In the genomic region with DNA sequence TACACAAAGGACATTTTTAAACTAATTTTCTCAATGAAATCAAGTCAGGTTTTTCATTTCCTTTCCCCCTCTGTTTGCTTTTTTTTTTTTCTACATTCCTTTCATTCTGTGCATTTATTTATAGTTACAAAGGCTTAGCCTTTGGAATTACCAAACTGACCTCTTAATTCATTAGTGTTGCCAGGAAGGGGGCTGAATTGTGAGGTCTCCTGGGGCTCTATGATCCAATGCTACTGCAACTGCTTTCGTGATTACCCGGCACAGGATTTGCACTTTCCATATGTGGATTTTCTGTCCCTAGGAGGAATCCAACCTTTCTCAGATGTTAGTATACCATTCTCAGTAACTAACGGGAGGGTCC, we compare ENCODE assay signal across 10 cellular contexts. TPM values are rescaled to one million over a fixed set of nuclear protein-coding genes. Genes with fewer than 3 reads are reported as not detected.
DNase-seq lines count a peak whose midpoint lies in the region; ATAC-seq and TF ChIP-seq lines count a peak whose summit lies in the region.
"Had no signal": no experiment of that assay in that cellular context is flagged by ENCODE, and none has a peak within 500 bp of the region (broad histone marks: within the 10 kb centered on the region; RNA-seq: fewer than 3 reads in every experiment).

No MANE protein-coding gene starts in this region.

- WGBS in esophagus squamous epithelium, 2 donors, result 35 to 70% methylated on average over 3 of the region's 3 CpGs

- H3K4me3 ChIP-seq in BJ (ENCODE audit: low read depth, low read length) (no peak overlapping the region; the same call in 1 of the 2 replicates), esophagus squamous epithelium (no peak overlapping the region), osteoblast (ENCODE audit: insufficient read depth, low read length) (peak overlapping the region; percentile 49)

- H3K27ac ChIP-seq in esophagus squamous epithelium (peak overlapping the region in 3 of 4 donors; percentile 42 to 73 (median 49)), osteoblast (ENCODE audit: low read depth, low read length) (peak overlapping the region; percentile 95)

- TF ChIP-seq CTCF in BJ (IDR thresholded peaks at IDR 0.05; ENCODE audit: insufficient read depth, low read depth, low read length) (no peak), esophagus squamous epithelium (IDR thresholded peaks at IDR 0.05) (no peak), osteoblast (IDR thresholded peaks at IDR 0.05; ENCODE audit: extremely low read depth, low read depth, low read length) (no peak), omental fat pad (IDR thresholded peaks at IDR 0.05) (no peak)

- intact Hi-C loops in esophagus squamous epithelium (cut with DNase I), result no loop called here

- peak overlapping the region; percentile 72 for H3K4me2 ChIP-seq in osteoblast (ENCODE audit: insufficient read depth, low read length)

- no peak for TF ChIP-seq POLR2A in esophagus squamous epithelium (IDR thresholded peaks at IDR 0.05)

- no peaks in the 10 kb centered on the region for H4K20me1 ChIP-seq in osteoblast (ENCODE audit: insufficient read depth, low read length)

- no peak for ATAC-seq in omental fat pad (ENCODE audit: low FRiP score)

- H3K27me3 ChIP-seq in BJ (ENCODE audit: control insufficient read depth, insufficient read depth, low read length) (no peaks in the 10 kb centered on the region), esophagus squamous epithelium (no peaks in the 10 kb centered on the region), osteoblast (ENCODE audit: insufficient read depth, low read length) (no peaks in the 10 kb centered on the region)

- no peak overlapping the region for H2AFZ ChIP-seq in osteoblast (ENCODE audit: low read length)

- H3K9me3 ChIP-seq in esophagus squamous epithelium (no peaks in the 10 kb centered on the region), osteoblast (ENCODE audit: low read depth, low read length) (no peaks in the 10 kb centered on the region)

- H3K36me3 ChIP-seq in BJ (ENCODE audit: control insufficient read depth, insufficient read depth, low read length) (peaks cover 4% of the 10 kb centered on the region), esophagus squamous epithelium (peaks cover 0 to 15% (median 0%) of the 10 kb centered on the region in 3 donors), osteoblast (ENCODE audit: insufficient read depth, low read length) (peaks cover 19% of the 10 kb centered on the region)

- CTCF ChIA-PET in BJ (lab: Yijun Ruan, JAX), result no interaction called here

- H3K79me2 ChIP-seq in osteoblast (ENCODE audit: insufficient read depth, low read length), result peaks cover 20% of the 10 kb centered on the region

- H3K4me1 ChIP-seq in esophagus squamous epithelium (peaks cover 0 to 32% (median 11%) of the 10 kb centered on the region in 3 donors), osteoblast (ENCODE audit: insufficient read depth, low read length) (peaks cover 68% of the 10 kb centered on the region)

- DNase-seq in BJ (ENCODE audit: low read depth) (peak; percentile 62), HS-5 (ENCODE audit: low read depth) (peak; percentile 79), esophagus squamous epithelium (lab: John Stamatoyannopoulos, UW) (no peak), osteoblast (ENCODE audit: insufficient read length, low spot score, missing footprints) (peak; percentile 85), HuH-7.5 (ENCODE audit: low spot score) (no peak), NCI-H1092 (lab: John Stamatoyannopoulos, UW) (no peak), omental fat pad (ENCODE audit: low spot score) (no peak), hippocampal formation (lab: John Stamatoyannopoulos, UW) (no peak)
- DNase-seq: activated naive CD8-positive, alpha-beta T cell treated with anti-CD3 and anti-CD28 coated beads for 36 hours; NCI-H524 treated with DMSO at 0.1 percent for 48 hours had no signal

- POLR2A ChIA-PET in BJ (lab: Charles Lee), result no interaction called here

RNA-seq across cellular contexts. Expression of a gene that starts 35.3 kb away (rescaled TPM):
- polyA plus RNA-seq in BJ (2011; rRNA removed), result 21.3 and 25.6 TPM in 2 replicates
- polyA minus RNA-seq in BJ (2011; rRNA and poly(A)+ RNA removed), result 34.9 and 48.1 TPM in 2 replicates
- 10 to 100 TPM in 2 of 4 donors, 1 to 10 TPM in 2; 7.7 to 14.9 (median 10.9) TPM for total RNA-seq in esophagus squamous epithelium
- 23.0 and 32.9 TPM in 2 replicates for total RNA-seq in osteoblast
- total RNA-seq in omental fat pad, result 100 to 1,000 TPM in 2 of 4 donors, 10 to 100 TPM in 2; 77.2 to 196 (median 106) TPM

Comparison
In these comparisons a context has a peak if more than half of its experiments do, and no peak if none do; other contexts are left out.
1. DNase-seq: peak in BJ (single experiment), HS-5 (single experiment) and osteoblast (single experiment); none in esophagus squamous epithelium (single experiment), HuH-7.5 (single experiment), NCI-H1092 (single experiment), omental fat pad (single experiment) and hippocampal formation (0 of 2).